In genomic region chrX:134746379-134746723, GRCh38 we compare ENCODE assay signal across 23 cellular contexts. TPM values are rescaled to one million over a fixed set of nuclear protein-coding genes. Genes with fewer than 3 reads are reported as not detected.
DNase-seq lines count a peak whose midpoint lies in the region; ATAC-seq, FAIRE-seq and TF ChIP-seq lines count a peak whose summit lies in the region.
"Had no signal": no experiment of that assay in that cellular context is flagged by ENCODE, and none has a peak within 500 bp of the region (broad histone marks: within the 10 kb centered on the region; RNA-seq: fewer than 3 reads in every experiment).

No MANE protein-coding gene starts in this region.

- no peaks in the 10 kb centered on the region for H4K20me1 ChIP-seq in OCI-LY3 (ENCODE audit: insufficient read depth, low read length)
- H4K20me1 ChIP-seq in K562 (replicated peaks; ENCODE audit: control insufficient read depth, insufficient read depth, low read length): no peaks in the 10 kb centered on the region

- DNase-seq in GM12892 (ENCODE audit: insufficient read length) (no peak), K562 (ENCODE audit: extremely low read depth in 1 of 4, low spot score in 3 of 4) (no peak), left ventricle myocardium inferior (no peak)
- DNase-seq: Calu3; CD8-positive, alpha-beta T cell; HCEC 1CT; IMR-90; NCI-H1048; NCI-H1417; NCI-H1694 treated with DMSO at 0.1 percent for 48 hours; NCI-H2081; NCI-H2171 treated with DMSO at 0.1 percent for 48 hours; NCI-H82; Peyer's patch; SHP77 treated with DMSO at 0.1 percent for 48 hours; SW 1271 had no signal

- TF ChIP-seq CTCF in OCI-LY3 (IDR thresholded peaks at IDR 0.05; ENCODE audit: low read depth, low read length): no peak
- TF ChIP-seq CTCF in K562 (IDR thresholded peaks at IDR 0.05 in 2 of 3, conservative IDR thresholded peaks at IDR 0.05 in 1 of 3; ENCODE audit: insufficient read depth in 2 of 3, low read depth in 1 of 3, low read length in 3 of 3): no peak
- no peak for TF ChIP-seq CTCF in neutrophil (IDR thresholded peaks at IDR 0.05)
- no peak for TF ChIP-seq CTCF in left ventricle myocardium inferior (IDR thresholded peaks at IDR 0.05; ENCODE audit: borderline replicate concordance)

- no peak for ATAC-seq in K562
- no peak for ATAC-seq in GM19035 (IDR thresholded peaks at IDR 0.05; ENCODE audit: unreplicated experiment)
- no peak for ATAC-seq in HG02610 (IDR thresholded peaks at IDR 0.05; ENCODE audit: unreplicated experiment)
- ATAC-seq: CD8-positive, alpha-beta T cell had no signal

- CTCF ChIA-PET in K562 (lab: Yijun Ruan, JAX; ENCODE audit: low intra/inter-chr PET ratio): no interaction called here

- H3K9ac ChIP-seq in OCI-LY3 (ENCODE audit: low read length) (peak overlapping the region; percentile 9; the same call in 1 of the 2 replicates), K562 (ENCODE audit: insufficient read depth in 1 of 2, low read depth in 2 of 2, low read length in 2 of 2) (no peak overlapping the region)
- H3K9ac ChIP-seq: KMS-11 had no signal

- no peak for TF ChIP-seq RAD21 in K562 (CRISPR knock-in tag; conservative IDR thresholded peaks at IDR 0.05 in 1 of 2, IDR thresholded peaks at IDR 0.05 in 1 of 2)

- H3K4me2 ChIP-seq in OCI-LY3 (ENCODE audit: low read length) (peak overlapping the region; percentile 23), K562 (ENCODE audit: insufficient read depth, low read length) (no peak overlapping the region)
- H3K4me2 ChIP-seq: KMS-11 had no signal

- intact Hi-C loops in K562 (cut with micrococcal nuclease): no loop called here
- intact Hi-C loops in left ventricle myocardium inferior (cut with micrococcal nuclease): no loop called here

- no peak for TF ChIP-seq POLR2A in GM12892 (IDR thresholded peaks at IDR 0.05; ENCODE audit: low read depth, low read length)
- no peak for TF ChIP-seq POLR2A in K562 (conservative IDR thresholded peaks at IDR 0.05)

- H2AFZ ChIP-seq in OCI-LY3 (ENCODE audit: low read depth, low read length) (peak overlapping the region; percentile 3; the same call in 1 of the 2 replicates), K562 (ENCODE audit: low read depth, low read length) (no peak overlapping the region)

- no peak for TF ChIP-seq EP300 in K562 (IDR thresholded peaks at IDR 0.05; ENCODE audit: low read length)

- no peaks in the 10 kb centered on the region for H3K9me3 ChIP-seq in OCI-LY3 (ENCODE audit: insufficient read depth, low read length)
- no peaks in the 10 kb centered on the region for H3K9me3 ChIP-seq in K562 (replicated peaks; ENCODE audit: control insufficient read depth, insufficient read depth, low read depth, low read length)
- no peaks in the 10 kb centered on the region for H3K9me3 ChIP-seq in neutrophil
- H3K9me3 ChIP-seq in left ventricle myocardium inferior (replicated peaks): no peaks in the 10 kb centered on the region
- H3K9me3 ChIP-seq: Peyer's patch had no signal

- in situ Hi-C loops in K562 (cut with MboI): no loop called here

- WGBS in K562 (ENCODE audit: insufficient coverage, low coverage, missing lambda C conversion rate): 14% methylated on average over 3 of the region's 3 CpGs

- peak; percentile 14 for FAIRE-seq in GM12892 (lab: Jason Lieb, UNC)
- FAIRE-seq in K562 (lab: Jason Lieb, UNC): no peak
- FAIRE-seq: H1 had no signal

- no peaks in the 10 kb centered on the region for H3K9me1 ChIP-seq in K562 (ENCODE audit: control insufficient read depth, insufficient read depth, low read length)

- H3K79me2 ChIP-seq in OCI-LY3 (ENCODE audit: low read length): no peaks in the 10 kb centered on the region
- H3K79me2 ChIP-seq in K562 (ENCODE audit: control insufficient read depth, insufficient read depth, low read length): no peaks in the 10 kb centered on the region

- H3K27ac ChIP-seq in OCI-LY3 (ENCODE audit: low read length): peak overlapping the region; percentile 36
- no peak overlapping the region for H3K27ac ChIP-seq in K562 (ENCODE audit: extremely low read depth, low read depth, low read length)
- H3K27ac ChIP-seq in neutrophil: peak overlapping the region; percentile 62
- H3K27ac ChIP-seq in left ventricle myocardium inferior (replicated peaks): no peak overlapping the region
- H3K27ac ChIP-seq: C4-2B, KMS-11, Peyer's patch had no signal

- H3K27me3 ChIP-seq in OCI-LY3 (ENCODE audit: low read depth, low read length): no peaks in the 10 kb centered on the region
- no peaks in the 10 kb centered on the region for H3K27me3 ChIP-seq in K562 (ENCODE audit: control insufficient read depth in 2 of 2, insufficient read depth in 2 of 2, low read length in 2 of 2)
- H3K27me3 ChIP-seq in neutrophil: no peaks in the 10 kb centered on the region
- no peaks in the 10 kb centered on the region for H3K27me3 ChIP-seq in left ventricle myocardium inferior (ENCODE audit: low read depth)
- H3K27me3 ChIP-seq: Peyer's patch had no signal

- POLR2A ChIA-PET in K562 (lab: Yijun Ruan, JAX): no interaction called here

- H3K4me3 ChIP-seq in OCI-LY3 (ENCODE audit: low read length) (no peak overlapping the region), K562 (no peak overlapping the region), neutrophil (ENCODE audit: low read depth in 1 of 2, low read length in 1 of 2) (no peak overlapping the region), left ventricle myocardium inferior (no peak overlapping the region)
- H3K4me3 ChIP-seq: Peyer's patch had no signal

- H3K36me3 ChIP-seq in OCI-LY3 (replicated peaks; ENCODE audit: low read depth, low read length): no peaks in the 10 kb centered on the region
- H3K36me3 ChIP-seq in K562 (ENCODE audit: control insufficient read depth, insufficient read depth, low read length): no peaks in the 10 kb centered on the region
- H3K36me3 ChIP-seq in neutrophil: no peaks in the 10 kb centered on the region
- H3K36me3 ChIP-seq in left ventricle myocardium inferior: no peaks in the 10 kb centered on the region
- H3K36me3 ChIP-seq: Peyer's patch had no signal

- peaks cover 26% of the 10 kb centered on the region for H3K4me1 ChIP-seq in OCI-LY3 (ENCODE audit: low read length)
- H3K4me1 ChIP-seq in K562 (replicated peaks in 1 of 2; ENCODE audit: control insufficient read depth in 2 of 2, insufficient read depth in 2 of 2, low read length in 2 of 2): peaks cover 0 to 12% of the 10 kb centered on the region in 2 experiments; a peak in 3 of 5 replicates
- peaks cover 0 to 14% of the 10 kb centered on the region in 2 experiments for H3K4me1 ChIP-seq in neutrophil (ENCODE audit: control insufficient read depth in 1 of 2, insufficient read depth in 1 of 2, low read depth in 1 of 2, low read length in 1 of 2)
- H3K4me1 ChIP-seq in left ventricle myocardium inferior: no peaks in the 10 kb centered on the region
- H3K4me1 ChIP-seq: Peyer's patch had no signal

- no TSS peak for BruUV-seq in K562 (replicated peaks; lab: Mats Ljungman, UMichigan)

TF ChIP-seq in K562, 482 proteins besides CTCF, POLR2A, EP300 and RAD21 (continues in another document):
- TF ChIP-seq PBX2 (CRISPR knock-in tag; IDR thresholded peaks at IDR 0.05; ENCODE audit: low read depth): no peak
- TF ChIP-seq PBX2 (tag; conservative IDR thresholded peaks at IDR 0.05; ENCODE audit: low read depth): peak; percentile 54; the same call in 1 of the 2 replicates
- no peak for TF ChIP-seq TCF7 (IDR thresholded peaks at IDR 0.05; ENCODE audit: borderline replicate concordance)
- TF ChIP-seq NELFE (IDR thresholded peaks at IDR 0.05; ENCODE audit: insufficient read depth, insufficient read length): no peak

RNA-seq across cellular contexts. Expression of gene PABIR2, which starts 50.7 kb away (rescaled TPM):
- polyA plus RNA-seq in GM12892 (2012; ENCODE audit: missing spikeins): 36.5 TPM
- 43.6 and 79.1 TPM in 2 replicates for total RNA-seq in K562 (2011; cell fraction: chromatin; rRNA removed; ENCODE audit: low replicate concordance)
- 24.0 and 30.3 TPM in 2 replicates for total RNA-seq in K562 (2011; cell fraction: nucleolus; rRNA removed)
- 42.7 and 59.7 TPM in 2 replicates for total RNA-seq in K562 (2011; cell fraction: nucleoplasm; rRNA removed)
- total RNA-seq in K562 (2014; rRNA removed) (9.2 and 11.2 TPM in 2 replicates), K562 (2014; rRNA removed; fragmentation: Illumina TruSeq; extraction: Trizol) (16.7 and 17.3 TPM in 2 replicates), K562 (2015; rRNA removed; fragmentation: Illumina TruSeq; extraction: Trizol) (14.4 and 15.5 TPM in 2 replicates), K562 (2021) (38.4 and 44.7 TPM in 2 replicates), left ventricle myocardium inferior (12.3 TPM)
- polyA plus RNA-seq in K562 (2011; rRNA removed) (39.7 and 43.8 TPM in 2 replicates), K562 (2014; fragmentation: Illumina TruSeq; extraction: Trizol) (58.4 and 60.7 TPM in 2 replicates), K562 (2014; fragmentation: Nextera tagmentation; extraction: Ambion mirVana) (10 to 100 TPM; 20.3 to 24.0 TPM), K562 (2014; rRNA removed) (40.9 and 44.0 TPM in 2 replicates)
- polyA plus RNA-seq in K562 (2011; cell fraction: cytosol; rRNA removed): 17.2 and 19.7 TPM in 2 replicates
- polyA plus RNA-seq in K562 (2011; cell fraction: nucleus; rRNA removed): 81.5 and 87.8 TPM in 2 replicates
- polyA plus RNA-seq in K562 (2012): 45.6 and 48.6 TPM in 2 replicates
- 15.8 and 17.4 TPM in 2 replicates for polyA minus RNA-seq in K562 (2011; rRNA and poly(A)+ RNA removed)
- polyA minus RNA-seq in K562 (2011; cell fraction: cytosol; rRNA and poly(A)+ RNA removed): 19.5 TPM in 2 replicates
- polyA minus RNA-seq in K562 (2011; cell fraction: nucleus; rRNA and poly(A)+ RNA removed): 12.7 and 13.1 TPM in 2 replicates

Comparison
In these comparisons a context has a peak if more than half of its experiments do, and no peak if none do; other contexts are left out.
1. H3K27ac ChIP-seq: peak in OCI-LY3 (single experiment) and neutrophil (single experiment); none in K562 (single experiment) and left ventricle myocardium inferior (single experiment).